ENCODE assay signal across 18 cellular contexts in the genomic region with DNA sequence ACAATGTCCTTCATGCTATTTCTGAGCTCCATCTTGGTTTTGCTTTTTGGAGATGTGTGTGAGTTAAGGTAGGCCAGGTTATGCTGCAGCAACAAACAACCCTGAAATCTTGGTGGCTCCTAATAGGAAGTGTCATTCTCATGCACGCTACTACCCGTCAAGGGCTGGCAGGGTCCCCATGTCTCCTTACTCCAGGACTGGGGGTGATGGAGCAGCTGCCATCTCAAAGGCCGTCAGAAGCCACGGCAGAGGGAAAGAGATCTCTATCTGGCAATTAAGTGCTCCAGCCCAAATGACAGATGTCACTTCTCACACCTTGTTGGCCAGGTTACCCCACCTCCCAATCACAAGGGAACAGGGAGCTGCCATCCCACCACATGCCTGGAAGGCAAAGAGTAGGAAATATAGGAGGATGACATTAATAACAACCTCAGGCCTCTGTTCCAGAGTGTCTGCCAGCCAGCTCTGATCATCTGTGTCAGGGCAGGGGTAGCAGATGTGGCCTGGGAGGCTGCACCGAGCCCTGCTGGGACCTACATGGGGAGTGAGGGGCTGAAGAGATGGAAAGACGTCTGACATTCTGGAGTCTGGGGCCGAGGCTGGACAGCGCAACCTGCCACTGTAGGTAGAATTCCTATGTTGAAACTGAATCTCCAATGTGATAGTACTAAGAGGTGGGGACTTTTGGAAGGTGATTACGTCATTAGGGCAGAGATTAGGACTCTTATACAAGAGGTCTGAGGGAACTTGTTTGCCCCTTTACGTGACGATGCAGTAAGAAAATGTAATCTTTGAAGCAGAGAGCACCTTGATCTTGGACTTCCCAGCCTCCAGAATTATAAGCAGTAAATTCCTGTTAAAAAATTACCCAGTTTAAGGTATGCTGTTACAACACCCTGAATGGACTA. TPM values are rescaled to one million over a fixed set of nuclear protein-coding genes. Genes with fewer than 3 reads are reported as not detected.
A peak's percentile ranks its signal among the peaks of the same experiment; 100 is the strongest.
DNase-seq lines count a peak whose midpoint lies in the region; ATAC-seq and TF ChIP-seq lines count a peak whose summit lies in the region.
"Had no signal": no experiment of that assay in that cellular context is flagged by ENCODE, and none has a peak within 500 bp of the region (broad histone marks: within the 10 kb centered on the region; RNA-seq: fewer than 3 reads in every experiment).

No MANE protein-coding gene starts in this region.

- no peak for TF ChIP-seq EP300 in esophagus muscularis mucosa (IDR thresholded peaks at IDR 0.05)
- TF ChIP-seq EP300 in SK-N-SH (IDR thresholded peaks at IDR 0.05; ENCODE audit: borderline replicate concordance in 1 of 2, low read depth in 1 of 2, low read length in 1 of 2), result no peak

- no peaks in the 10 kb centered on the region for H3K9me3 ChIP-seq in CD4-positive, alpha-beta T cell (ENCODE audit: control insufficient read depth, low read length)
- H3K9me3 ChIP-seq in esophagus muscularis mucosa (no peaks in the 10 kb centered on the region), psoas muscle (no peaks in the 10 kb centered on the region), SK-N-SH (no peaks in the 10 kb centered on the region)

- H3K4me2 ChIP-seq in SK-N-SH, result no peak overlapping the region
- H3K4me2 ChIP-seq: KMS-11 had no signal

- no peak for TF ChIP-seq CTCF in CD4-positive, alpha-beta T cell (IDR thresholded peaks at IDR 0.05)
- TF ChIP-seq CTCF in esophagus muscularis mucosa (IDR thresholded peaks at IDR 0.05) (no peak), psoas muscle (IDR thresholded peaks at IDR 0.05) (no peak), SK-N-SH (IDR thresholded peaks at IDR 0.05) (no peak)

- no peak for TF ChIP-seq RAD21 in SK-N-SH (IDR thresholded peaks at IDR 0.05; ENCODE audit: low read length)

- peaks cover 40% of the 10 kb centered on the region for H3K36me3 Mint-ChIP-seq in CD4-positive, alpha-beta T cell (ENCODE audit: low read depth)

- TF ChIP-seq POLR2A in esophagus muscularis mucosa (IDR thresholded peaks at IDR 0.05; ENCODE audit: low read depth), result no peak

- no peaks in the 10 kb centered on the region for H3F3A ChIP-seq in SK-N-SH (replicated peaks; ENCODE audit: insufficient read depth)

- H4K20me1 ChIP-seq in SK-N-SH (ENCODE audit: insufficient read depth), result peaks cover 13% of the 10 kb centered on the region; the same call in 1 of the 2 replicates

- H3K36me3 ChIP-seq in esophagus muscularis mucosa (peaks cover 0 to 21% (median 2%) of the 10 kb centered on the region in 4 donors), psoas muscle (ENCODE audit: insufficient read depth in 1 of 2, low read depth in 1 of 2) (no peaks in the 10 kb centered on the region), SK-N-SH (replicated peaks in 1 of 2; ENCODE audit: control insufficient read depth in 1 of 2, insufficient read depth in 2 of 2, low read length in 1 of 2) (peaks cover 10 to 13% of the 10 kb centered on the region in 2 experiments)

- H3K79me2 ChIP-seq in SK-N-SH (ENCODE audit: insufficient read depth), result peaks cover 56% of the 10 kb centered on the region

- H3K4me1 Mint-ChIP-seq in CD4-positive, alpha-beta T cell (ENCODE audit: low read depth), result peaks cover 66% of the 10 kb centered on the region

- H3K9ac ChIP-seq in SK-N-SH, result no peak overlapping the region
- H3K9ac ChIP-seq: KMS-11 had no signal

- peak overlapping the region; percentile 82 for H3K27ac Mint-ChIP-seq in CD4-positive, alpha-beta T cell
- H3K27ac Mint-ChIP-seq: WTC11 had no signal

- no peak for DNase-seq in CD4-positive, alpha-beta T cell
- DNase-seq in NCI-H2171 (lab: John Stamatoyannopoulos, UW) (peak; percentile 60), esophagus muscularis mucosa (ENCODE audit: extremely low spot score) (peak; percentile 47), psoas muscle (no peak), AML-193 (lab: John Stamatoyannopoulos, UW) (no peak), SK-N-SH (no peak), C1 segment of cervical spinal cord (lab: John Stamatoyannopoulos, UW) (no peak)
- DNase-seq: activated effector memory CD4-positive, alpha-beta T cell treated with anti-CD3 and anti-CD28 coated beads, Interleukin-2, amount 50 U/mL, for 16 hours; amniotic stem cell; central memory CD4-positive, alpha-beta T cell; kidney glomerular epithelial cell; NCI-H526 treated with DMSO at 0.1 percent for 48 hours; right cardiac atrium; SIG-M5; stimulated activated naive CD4-positive, alpha-beta T cell treated with Interleukin-2 at 50 U/mL for 16 hours had no signal

- ATAC-seq in CD4-positive, alpha-beta T cell (ENCODE audit: poor library complexity), result no peak
- no peak for ATAC-seq in psoas muscle
- ATAC-seq in GM18519 (IDR thresholded peaks at IDR 0.05; ENCODE audit: low FRiP score, unreplicated experiment), result no peak
- ATAC-seq: right cardiac atrium had no signal

- 94% methylated on average over 11 of the region's 11 CpGs for WGBS in esophagus muscularis mucosa
- WGBS in psoas muscle, 3 donors, result 84 to 93% (median 85%) methylated on average over 11 of the region's 11 CpGs
- WGBS in SK-N-SH (ENCODE audit: low lambda C conversion rate), result over 99% methylated on average over 11 of the region's 11 CpGs

- no peak overlapping the region for H3K4me3 Mint-ChIP-seq in CD4-positive, alpha-beta T cell
- H3K4me3 Mint-ChIP-seq: WTC11 had no signal

- no peaks in the 10 kb centered on the region for H3K27me3 ChIP-seq in CD4-positive, alpha-beta T cell (ENCODE audit: control insufficient read depth, insufficient read depth, low read length)
- H3K27me3 ChIP-seq in esophagus muscularis mucosa (no peaks in the 10 kb centered on the region), psoas muscle (ENCODE audit: insufficient read depth in 3 of 3, low read length in 2 of 3) (no peaks in the 10 kb centered on the region), SK-N-SH (ENCODE audit: insufficient read depth) (no peaks in the 10 kb centered on the region)

- no peaks in the 10 kb centered on the region for H3K9me3 Mint-ChIP-seq in CD4-positive, alpha-beta T cell
- H3K9me3 Mint-ChIP-seq: WTC11 had no signal

- no peaks in the 10 kb centered on the region for H3K9me2 ChIP-seq in SK-N-SH

- intact Hi-C loops in CD4-positive, alpha-beta T cell (cut with DNase I, micrococcal nuclease), result no loop called here
- intact Hi-C loops in esophagus muscularis mucosa (cut with DNase I) (no loop called here), psoas muscle (cut with DNase I) (no loop called here)

- POLR2A ChIA-PET in CD4-positive, alpha-beta T cell (lab: Charles Lee), result no interaction called here
- POLR2A ChIA-PET in SK-N-SH (lab: Yijun Ruan, JAX), result no interaction called here

- no peak overlapping the region for H3K4me3 ChIP-seq in esophagus muscularis mucosa
- H3K4me3 ChIP-seq in psoas muscle, result no peak overlapping the region
- H3K4me3 ChIP-seq in SK-N-SH (ENCODE audit: low read depth in 2 of 2, low read length in 1 of 2), result no peak overlapping the region

- no peak overlapping the region for H2AFZ ChIP-seq in SK-N-SH (ENCODE audit: low read depth)

- no peak overlapping the region for H3K27ac ChIP-seq in CD4-positive, alpha-beta T cell (ENCODE audit: low read depth, low read length)
- H3K27ac ChIP-seq in esophagus muscularis mucosa (replicated peaks in 1 of 4) (no peak overlapping the region), psoas muscle (peak overlapping the region; percentile 9), SK-N-SH (ENCODE audit: low read depth in 2 of 2, low read length in 1 of 2) (no peak overlapping the region)
- H3K27ac ChIP-seq: KMS-11 had no signal

- H3K27me3 Mint-ChIP-seq in CD4-positive, alpha-beta T cell, result no peaks in the 10 kb centered on the region

- H3K4me1 ChIP-seq in esophagus muscularis mucosa (peaks cover 48 to 76% (median 51%) of the 10 kb centered on the region in 4 donors), psoas muscle (peaks cover 46% of the 10 kb centered on the region), SK-N-SH (ENCODE audit: control insufficient read depth in 1 of 2, insufficient read depth in 2 of 2, low read depth in 1 of 2, low read length in 1 of 2) (no peaks in the 10 kb centered on the region; a peak in 2 of 4 replicates)

- CTCF ChIA-PET in CD4-positive, alpha-beta T cell (lab: Charles Lee), result no interaction called here
- CTCF ChIA-PET in SK-N-SH (lab: Yijun Ruan, JAX), result interaction anchor here (0.9 to 2.5 kb wide), 3 partner anchors 12 to 133 kb away, joined by 4 to 9 read pairs (median 4); partner anchors contain the start of gene NSFL1C

TF ChIP-seq in SK-N-SH, 30 proteins besides CTCF, POLR2A, EP300 and RAD21:
- no peak for TF ChIP-seq POLR2AphosphoS5 (IDR thresholded peaks at IDR 0.05; ENCODE audit: low read depth, low read length)
- TF ChIP-seq MAX (IDR thresholded peaks at IDR 0.05; ENCODE audit: low read depth), result no peak
- no peak for TF ChIP-seq GATA2 (CRISPR knock-in tag; IDR thresholded peaks at IDR 0.05)
- no peak for TF ChIP-seq USF2 (IDR thresholded peaks at IDR 0.05; ENCODE audit: borderline replicate concordance, low read depth, low read length)
TF ChIP-seq in SK-N-SH: peak in this region for 0.

RNA-seq across cellular contexts. Expression of gene SDCBP2, which starts 4.8 kb away (rescaled TPM):
- 1 to 10 TPM; 1.2 to 1.3 TPM for total RNA-seq in CD4-positive, alpha-beta T cell
- total RNA-seq in esophagus muscularis mucosa, result 1 to 10 TPM; 2.1 to 6.2 (median 4.1) TPM
- total RNA-seq in psoas muscle, result 1 to 10 TPM; 1.6 to 3.2 (median 1.9) TPM
- 10 to 100 TPM in 1 of 3 donors, 1 to 10 TPM in 2; 1.9 to 10.5 (median 2.2) TPM for polyA plus RNA-seq in psoas muscle
- 3.0 and 4.0 TPM in 2 replicates for polyA plus RNA-seq in SK-N-SH (2012; rRNA removed)
- 1.8 and 2.6 TPM in 2 replicates for polyA plus RNA-seq in SK-N-SH (2012; cell fraction: cytosol; rRNA removed)
- polyA plus RNA-seq in SK-N-SH (2012; cell fraction: nucleus; rRNA removed), result 6.6 and 8.2 TPM in 2 replicates

RNA-seq across cellular contexts. Expression of gene FKBP1A, which starts 59.1 kb away (rescaled TPM):
- 10 to 100 TPM; 43.3 to 45.4 TPM for total RNA-seq in CD4-positive, alpha-beta T cell
- 10 to 100 TPM; 84.3 to 99.2 (median 89.8) TPM for total RNA-seq in esophagus muscularis mucosa
- total RNA-seq in psoas muscle, result 100 to 1,000 TPM in 2 of 4 donors, 10 to 100 TPM in 2; 78.4 to 166 (median 98.2) TPM
- polyA plus RNA-seq in psoas muscle, result 100 to 1,000 TPM in 2 of 3 donors, 10 to 100 TPM in 1; 86.8 to 503 (median 141) TPM
- 362 and 453 TPM in 2 replicates for polyA plus RNA-seq in SK-N-SH (2012; rRNA removed)
- polyA plus RNA-seq in SK-N-SH (2012; cell fraction: cytosol; rRNA removed), result 418 and 470 TPM in 2 replicates
- 119 and 151 TPM in 2 replicates for polyA plus RNA-seq in SK-N-SH (2012; cell fraction: nucleus; rRNA removed)

Comparison
In these comparisons a context has a peak if more than half of its experiments do, and no peak if none do; other contexts are left out.
1. DNase-seq: peak in NCI-H2171 (single experiment) and esophagus muscularis mucosa (single experiment); none in CD4-positive, alpha-beta T cell (0 of 10), psoas muscle (0 of 2), AML-193 (0 of 2), SK-N-SH (single experiment) and C1 segment of cervical spinal cord (0 of 14).